In genomic region chr17:57135748-57136342, GRCh38 we compare ENCODE assay signal across 16 cellular contexts. TPM values are rescaled to one million over a fixed set of nuclear protein-coding genes. Genes with fewer than 3 reads are reported as not detected.
A peak's percentile ranks its signal among the peaks of the same experiment; 100 is the strongest.
DNase-seq lines count a peak whose midpoint lies in the region; ATAC-seq, FAIRE-seq and TF ChIP-seq lines count a peak whose summit lies in the region.
"Had no signal": no experiment of that assay in that cellular context is flagged by ENCODE, and none has a peak within 500 bp of the region (broad histone marks: within the 10 kb centered on the region; RNA-seq: fewer than 3 reads in every experiment).

No MANE protein-coding gene starts in this region.

- H3K36me3 Mint-ChIP-seq in astrocyte (ENCODE audit: low read depth, unreplicated experiment), result no peaks in the 10 kb centered on the region
- H3K36me3 Mint-ChIP-seq: activated naive CD4-positive, alpha-beta T cell treated with anti-CD3 and anti-CD28 coated beads, Interleukin-2, amount 10 ng/mL, durations not matched to agents 7 days and 5 days; natural killer cell had no signal

- TF ChIP-seq CTCF in astrocyte (IDR thresholded peaks at IDR 0.05; ENCODE audit: insufficient read depth, low read depth, low read length), result no peak
- TF ChIP-seq CTCF in GM10266 (IDR thresholded peaks at IDR 0.05; ENCODE audit: control insufficient read depth, insufficient read depth, low read depth, missing control alignments), result no peak

- H3K27me3 ChIP-seq in astrocyte (ENCODE audit: insufficient read depth, low read length), result no peaks in the 10 kb centered on the region
- H3K27me3 ChIP-seq in neuron (ENCODE audit: insufficient read depth, low read length), result no peaks in the 10 kb centered on the region
- H3K27me3 ChIP-seq: SJSA1 had no signal

- H3K27ac ChIP-seq in astrocyte (ENCODE audit: low read depth, low read length), result no peak overlapping the region
- H3K27ac ChIP-seq: SJSA1 had no signal

- no peak overlapping the region for H3K4me3 Mint-ChIP-seq in astrocyte (ENCODE audit: unreplicated experiment)
- H3K4me3 Mint-ChIP-seq: activated CD4-positive, alpha-beta T cell treated with anti-CD3 and anti-CD28 coated beads, Interleukin-2, amount 10 ng/mL, durations not matched to agents 7 days and 5 days; activated naive CD4-positive, alpha-beta T cell treated with anti-CD3 and anti-CD28 coated beads, Interleukin-2, amount 10 ng/mL, durations not matched to agents 7 days and 5 days; natural killer cell had no signal

- no peak overlapping the region for H3K4me3 ChIP-seq in astrocyte (ENCODE audit: insufficient read depth, low read depth, low read length)
- no peak overlapping the region for H3K4me3 ChIP-seq in neuron (ENCODE audit: low read length)
- H3K4me3 ChIP-seq: SJSA1 had no signal

- H3K9me3 Mint-ChIP-seq in astrocyte (ENCODE audit: unreplicated experiment), result no peaks in the 10 kb centered on the region
- H3K9me3 Mint-ChIP-seq: activated CD4-positive, alpha-beta T cell treated with anti-CD3 and anti-CD28 coated beads, Interleukin-2, amount 10 ng/mL, durations not matched to agents 7 days and 5 days; activated naive CD4-positive, alpha-beta T cell treated with anti-CD3 and anti-CD28 coated beads, Interleukin-2, amount 10 ng/mL, durations not matched to agents 7 days and 5 days; natural killer cell had no signal

- H3K36me3 ChIP-seq in astrocyte (ENCODE audit: insufficient read depth, low read length) (no peaks in the 10 kb centered on the region), neuron (ENCODE audit: insufficient read depth, low read length) (no peaks in the 10 kb centered on the region)
- H3K36me3 ChIP-seq: SJSA1 had no signal

- H3K9me3 ChIP-seq in astrocyte (ENCODE audit: insufficient read depth, low read depth, low read length), result no peaks in the 10 kb centered on the region
- H3K9me3 ChIP-seq in neuron (ENCODE audit: low read length), result no peaks in the 10 kb centered on the region
- H3K9me3 ChIP-seq: SJSA1 had no signal

- H3K4me1 Mint-ChIP-seq in astrocyte (ENCODE audit: low read depth, unreplicated experiment), result peaks cover 7% of the 10 kb centered on the region

- FAIRE-seq in astrocyte (lab: Jason Lieb, UNC), result no peak
- FAIRE-seq: colon, GM18507 had no signal

- no peak for ATAC-seq in GM19351 (IDR thresholded peaks at IDR 0.05; ENCODE audit: unreplicated experiment)
- no peak for ATAC-seq in HG03139 (IDR thresholded peaks at IDR 0.05; ENCODE audit: unreplicated experiment)
- ATAC-seq: natural killer cell had no signal

- DNase-seq in NCI-H2081 (lab: John Stamatoyannopoulos, UW) (peak; percentile 40 to 55), NCI-H2081 treated with DMSO at 0.1 percent for 48 hours (lab: John Stamatoyannopoulos, UW) (no peak), NCI-H1436 (lab: John Stamatoyannopoulos, UW) (peak; percentile 90), astrocyte (ENCODE audit: low read depth) (no peak), GM10266 (ENCODE audit: extremely low spot score) (no peak)
- DNase-seq: activated CD4-positive, alpha-beta T cell treated with anti-CD3 and anti-CD28 coated beads, Interleukin-2, amount 10 ng/mL, durations not matched to agents 7 days and 5 days; activated naive CD4-positive, alpha-beta T cell treated with anti-CD3 and anti-CD28 coated beads, Interleukin-2, amount 10 ng/mL, durations not matched to agents 7 days and 5 days; DMS79 treated with DMSO at 0.1 percent for 48 hours; natural killer cell; stimulated activated naive CD4-positive, alpha-beta T cell treated with Interleukin-2 at 50 U/mL for 16 hours had no signal

- peak overlapping the region; percentile 50 for H2AFZ ChIP-seq in astrocyte (ENCODE audit: low read depth, low read length)
- peak overlapping the region; percentile 31 for H2AFZ ChIP-seq in neuron (ENCODE audit: low read depth, low read length)

- H3K4me1 ChIP-seq in astrocyte (ENCODE audit: insufficient read depth, low read length) (no peaks in the 10 kb centered on the region), neuron (ENCODE audit: insufficient read depth, low read length) (peaks cover 25% of the 10 kb centered on the region)

- H3K27ac Mint-ChIP-seq in astrocyte (ENCODE audit: unreplicated experiment), result no peak overlapping the region
- H3K27ac Mint-ChIP-seq: activated CD4-positive, alpha-beta T cell treated with anti-CD3 and anti-CD28 coated beads, Interleukin-2, amount 10 ng/mL, durations not matched to agents 7 days and 5 days; activated naive CD4-positive, alpha-beta T cell treated with anti-CD3 and anti-CD28 coated beads, Interleukin-2, amount 10 ng/mL, durations not matched to agents 7 days and 5 days; natural killer cell had no signal

- no peak overlapping the region for H3K4me2 ChIP-seq in astrocyte (ENCODE audit: low read length)

- no peaks in the 10 kb centered on the region for H3K79me2 ChIP-seq in astrocyte (ENCODE audit: insufficient read depth, low read length)

- peaks cover 2% of the 10 kb centered on the region for H3K27me3 Mint-ChIP-seq in astrocyte (ENCODE audit: low read depth, unreplicated experiment)

- H4K20me1 ChIP-seq in astrocyte (ENCODE audit: insufficient read depth, low read length), result no peaks in the 10 kb centered on the region

- no peak overlapping the region for H3K9ac ChIP-seq in astrocyte (ENCODE audit: low read length)

RNA-seq across cellular contexts. Expression of gene AKAP1, which starts 50.8 kb away (rescaled TPM):
- 12.1 and 12.5 TPM in 2 replicates for total RNA-seq in astrocyte

Comparison
In these comparisons a context has a peak if more than half of its experiments do, and no peak if none do; other contexts are left out.
1. DNase-seq: peak in NCI-H2081 (2 of 2) and NCI-H1436 (single experiment); none in NCI-H2081 treated with DMSO at 0.1 percent for 48 hours (single experiment), astrocyte (single experiment) and GM10266 (single experiment).